26 cellular contexts compared by ENCODE assay signal in the genomic region with DNA sequence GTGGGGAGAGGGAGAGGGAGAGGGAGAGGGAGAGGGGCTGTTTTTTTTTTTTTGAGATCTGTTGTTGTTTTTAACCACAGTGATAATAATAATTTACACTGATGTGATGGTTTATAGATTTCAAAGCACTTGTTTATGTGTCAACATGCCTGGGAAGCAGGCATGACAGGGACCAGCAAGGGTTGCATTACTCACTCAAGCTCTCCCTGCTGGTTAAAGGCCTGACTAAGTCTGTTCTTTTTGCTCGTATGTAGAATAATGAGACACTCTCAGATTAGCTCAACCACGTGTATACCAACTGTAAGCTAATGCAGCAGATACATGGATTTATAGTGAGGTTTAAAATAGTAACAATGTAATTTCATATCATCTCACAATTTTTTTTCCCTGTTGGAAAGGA.
"Had no signal": no experiment of that assay in that cellular context is flagged by ENCODE, and none has a peak within 500 bp of the region (broad histone marks: within the 10 kb centered on the region; RNA-seq: fewer than 3 reads in every experiment).

No MANE protein-coding gene starts in this region.

- H3K36me3 ChIP-seq: breast epithelium, heart left ventricle, right lobe of liver, stomach, suprapubic skin, tibial nerve had no signal

- H3K4me3 ChIP-seq: breast epithelium, heart left ventricle, right lobe of liver, stomach, suprapubic skin, tibial nerve had no signal

- H3K27ac ChIP-seq: breast epithelium, epithelial cell of prostate, heart left ventricle, right lobe of liver, stomach, suprapubic skin, tibial nerve had no signal

- H3K4me1 ChIP-seq: breast epithelium, heart left ventricle, right lobe of liver, stomach, suprapubic skin, tibial nerve had no signal

- ATAC-seq: activated T-cell treated with anti-CD3 and anti-CD28 coated beads, Interleukin-2, amount 50 U/mL, for 4 hours; heart left ventricle; left cardiac atrium; right lobe of liver; stimulated activated memory B cell treated with anti-CD40 and anti-IgM and Interleukin-4, amounts not matched to agents 10 μg/mL and 1 μg/mL and 100 μg/mL, for 72 hours; T-helper 17 cell had no signal

- H3K27me3 ChIP-seq: breast epithelium, heart left ventricle, right lobe of liver, stomach, suprapubic skin, tibial nerve had no signal

- DNase-seq: activated CD4-positive, alpha-beta T cell treated with anti-CD3 and anti-CD28 coated beads for 4 hours; activated CD4-positive, alpha-beta T cell treated with anti-CD3 and anti-CD28 coated beads, Interleukin-2, amount 50 U/mL, for 48 hours; activated CD4-positive, CD25-positive, alpha-beta regulatory T cell; activated CD8-positive, alpha-beta memory T cell treated with anti-CD3 and anti-CD28 coated beads, Interleukin-2, amount 50 U/mL, for 48 hours; activated naive CD4-positive, alpha-beta T cell treated with Interleukin-2 at 50 U/mL for 16 hours; activated naive CD8-positive, alpha-beta T cell treated with anti-CD3 and anti-CD28 coated beads for 36 hours; activated T-cell treated with anti-CD3 and anti-CD28 coated beads, Interleukin-2, amount 50 U/mL, for 4 hours; amniotic stem cell; cerebellar nuclear complex; cortex of kidney; endodermal cell; heart left ventricle; islet precursor cell; left cardiac atrium; naive B cell; nucleus accumbens; right lobe of liver; small intestine; stimulated activated CD4-positive, alpha-beta T cell treated with anti-CD3 and anti-CD28 coated beads, Interleukin-2, amount 100 ng/mL, for 24 hours; stomach; T-helper 17 cell had no signal

- H3K9me3 ChIP-seq: right lobe of liver had no signal
